ENCODE assay signal across 30 cellular contexts in genomic region chr4:6742507-6742906, GRCh38. TPM values are rescaled to one million over a fixed set of nuclear protein-coding genes. Genes with fewer than 3 reads are reported as not detected.
"Had no signal": no experiment of that assay in that cellular context is flagged by ENCODE, and none has a peak within 500 bp of the region (broad histone marks: within the 10 kb centered on the region; RNA-seq: fewer than 3 reads in every experiment).

No MANE protein-coding gene starts in this region.

- H3K9me3 ChIP-seq: adrenal gland, body of pancreas, breast epithelium, SJCRH30 had no signal

- H3K9me3 Mint-ChIP-seq: activated CD4-positive, alpha-beta memory T cell treated with anti-CD3 and anti-CD28 coated beads, Interleukin-2, amount 10 ng/mL, durations not matched to agents 7 days and 5 days; activated naive CD4-positive, alpha-beta T cell treated with anti-CD3 and anti-CD28 coated beads, Interleukin-2, amount 50 U/mL, for 72 hours; activated T-cell treated with anti-CD3 and anti-CD28 coated beads, Interleukin-2, amount 50 U/mL, for 4 hours had no signal

- H3K27ac Mint-ChIP-seq: activated CD4-positive, alpha-beta memory T cell treated with anti-CD3 and anti-CD28 coated beads, Interleukin-2, amount 10 ng/mL, durations not matched to agents 7 days and 5 days; activated naive CD4-positive, alpha-beta T cell treated with anti-CD3 and anti-CD28 coated beads, Interleukin-2, amount 50 U/mL, for 72 hours had no signal

- H3K4me1 ChIP-seq: adrenal gland had no signal

- H3K27ac ChIP-seq: adrenal gland, body of pancreas, breast epithelium, coronary artery, SJCRH30, SK-N-MC, WERI-Rb-1 had no signal

- H3K36me3 ChIP-seq: adrenal gland, breast epithelium, SJCRH30, WERI-Rb-1 had no signal

- DNase-seq: activated CD4-positive, alpha-beta memory T cell treated with anti-CD3 and anti-CD28 coated beads, Interleukin-2, amount 10 ng/mL, durations not matched to agents 7 days and 5 days; activated CD4-positive, alpha-beta T cell treated with anti-CD3 and anti-CD28 coated beads for 1 hour; activated CD4-positive, alpha-beta T cell treated with anti-CD3 and anti-CD28 coated beads for 48 hours; activated CD4-positive, CD25-positive, alpha-beta regulatory T cell; activated CD8-positive, alpha-beta memory T cell treated with anti-CD3 and anti-CD28 coated beads for 24 hours; activated naive CD4-positive, alpha-beta T cell; activated T-cell treated with anti-CD3 and anti-CD28 coated beads, Interleukin-2, amount 50 U/mL, for 4 hours; body of pancreas; NCI-H1105; NCI-H1417 treated with DMSO at 0.1 percent for 48 hours; NCI-H1930; NCI-H2081 treated with DMSO at 0.1 percent for 48 hours; NCI-H226; NCI-H446 treated with DMSO at 0.1 percent for 48 hours; NCI-H524; NCI-H69; NCI-H82; SHP77; SJCRH30; T1000; WERI-Rb-1 had no signal

- H3K36me3 Mint-ChIP-seq: activated naive CD4-positive, alpha-beta T cell treated with anti-CD3 and anti-CD28 coated beads, Interleukin-2, amount 50 U/mL, for 72 hours had no signal

- H3K4me3 Mint-ChIP-seq: activated CD4-positive, alpha-beta memory T cell treated with anti-CD3 and anti-CD28 coated beads, Interleukin-2, amount 10 ng/mL, durations not matched to agents 7 days and 5 days; activated T-cell treated with anti-CD3 and anti-CD28 coated beads, Interleukin-2, amount 50 U/mL, for 4 hours had no signal

- H3K27me3 ChIP-seq: adrenal gland, body of pancreas, breast epithelium, SJCRH30 had no signal

- H3K4me3 ChIP-seq: adrenal gland, body of pancreas, breast epithelium, coronary artery, SJCRH30, SK-N-MC had no signal

- ATAC-seq: activated naive CD4-positive, alpha-beta T cell treated with anti-CD3 and anti-CD28 coated beads, Interleukin-2, amount 50 U/mL, for 72 hours; activated T-cell treated with anti-CD3 and anti-CD28 coated beads, Interleukin-2, amount 50 U/mL, for 4 hours; body of pancreas; Panc1 had no signal

RNA-seq across cellular contexts. Expression of gene S100P, which starts 48.8 kb away (rescaled TPM):
- total RNA-seq: astrocyte, LHCN-M2, RPMI7951 had no signal
